ENCODE assay signal across 15 cellular contexts in genomic region chr1:220791287-220791686, GRCh38. TPM values are rescaled to one million over a fixed set of nuclear protein-coding genes. Genes with fewer than 3 reads are reported as not detected.
DNase-seq lines count a peak whose midpoint lies in the region; ATAC-seq, FAIRE-seq and TF ChIP-seq lines count a peak whose summit lies in the region.
"Had no signal": no experiment of that assay in that cellular context is flagged by ENCODE, and none has a peak within 500 bp of the region (broad histone marks: within the 10 kb centered on the region; RNA-seq: fewer than 3 reads in every experiment).

No MANE protein-coding gene starts in this region.

- BruUV-seq in endothelial cell of umbilical vein (replicated peaks; lab: Mats Ljungman, UMichigan), result no TSS peak

- no peak for ATAC-seq in HG03432 (IDR thresholded peaks at IDR 0.05; ENCODE audit: unreplicated experiment)
- ATAC-seq in HG03139 (IDR thresholded peaks at IDR 0.05; ENCODE audit: unreplicated experiment), result no peak
- ATAC-seq: Panc1 had no signal

- intact Hi-C loops in endothelial cell of umbilical vein (cut with micrococcal nuclease), result no loop called here

- DNase-seq in NCI-H1694 treated with DMSO at 0.1 percent for 48 hours (lab: John Stamatoyannopoulos, UW), result peak; percentile 10
- DNase-seq in NCI-H1694 (lab: John Stamatoyannopoulos, UW), result no peak
- peak; percentile 56 for DNase-seq in NCI-H2171 treated with DMSO at 0.1 percent for 48 hours (lab: John Stamatoyannopoulos, UW)
- peak; percentile 27 for DNase-seq in endothelial cell of umbilical vein (ENCODE audit: low read depth, low spot score)
- no peak for DNase-seq in central memory CD4-positive, alpha-beta T cell
- DNase-seq: amniotic stem cell; DND-41; effector memory CD4-positive, alpha-beta T cell; mesendoderm had no signal

- no peak for TF ChIP-seq POLR2A in endothelial cell of umbilical vein (IDR thresholded peaks at IDR 0.05; ENCODE audit: low read depth, low read length)

- H3K4me1 ChIP-seq in endothelial cell of umbilical vein (ENCODE audit: control insufficient read depth, extremely low read depth, insufficient read depth, low read length) (peaks cover 10% of the 10 kb centered on the region), subcutaneous abdominal adipose tissue (ENCODE audit: control insufficient read depth in 5 of 5, insufficient read depth in 5 of 5, low read length in 5 of 5) (peaks cover 5 to 69% (median 58%) of the 10 kb centered on the region in 5 donors)

- no peak overlapping the region for H3K4me3 ChIP-seq in endothelial cell of umbilical vein (replicated peaks in 1 of 3; ENCODE audit: insufficient read depth in 1 of 3, low read depth in 1 of 3, low read length in 3 of 3)
- H3K4me3 ChIP-seq in subcutaneous abdominal adipose tissue (ENCODE audit: low read depth in 1 of 5, low read length in 5 of 5), result no peak overlapping the region
- H3K4me3 ChIP-seq: prostate gland had no signal

- peak; percentile 44 for FAIRE-seq in endothelial cell of umbilical vein (lab: Jason Lieb, UNC)

- CTCF ChIA-PET in endothelial cell of umbilical vein (lab: Charles Lee), result interaction anchor here (0.7 to 7.3 kb wide), 3 partner anchors 15 to 573 kb away, joined by 3 to 66 read pairs (median 3); no protein-coding TSS in a partner anchor

- H3K36me3 ChIP-seq in endothelial cell of umbilical vein (ENCODE audit: control insufficient read depth in 2 of 2, extremely low read depth in 1 of 2, insufficient read depth in 2 of 2, low read length in 2 of 2), result no peaks in the 10 kb centered on the region
- peaks cover 0 to 15% (median 1%) of the 10 kb centered on the region in 5 donors for H3K36me3 ChIP-seq in subcutaneous abdominal adipose tissue (ENCODE audit: control insufficient read depth in 5 of 5, insufficient read depth in 5 of 5, low read length in 5 of 5)
- H3K36me3 ChIP-seq: prostate gland had no signal

- no peak overlapping the region for H2AFZ ChIP-seq in endothelial cell of umbilical vein (ENCODE audit: low read depth, low read length)

- H3K27me3 ChIP-seq in endothelial cell of umbilical vein (ENCODE audit: control insufficient read depth in 2 of 2, insufficient read depth in 2 of 2, low read length in 2 of 2) (no peaks in the 10 kb centered on the region), subcutaneous abdominal adipose tissue (ENCODE audit: control insufficient read depth in 5 of 5, insufficient read depth in 4 of 5, low read length in 5 of 5) (no peaks in the 10 kb centered on the region)

- H3K4me2 ChIP-seq in endothelial cell of umbilical vein (ENCODE audit: insufficient read depth, low read length), result no peak overlapping the region

- H3K9me3 ChIP-seq in endothelial cell of umbilical vein (replicated peaks; ENCODE audit: control insufficient read depth, insufficient read depth, low read length), result no peaks in the 10 kb centered on the region
- no peaks in the 10 kb centered on the region for H3K9me3 ChIP-seq in subcutaneous abdominal adipose tissue (ENCODE audit: control insufficient read depth in 5 of 5, low read length in 5 of 5)
- H3K9me3 ChIP-seq: prostate gland had no signal

- dilution Hi-C loops in endothelial cell of umbilical vein (cut with MboI; ENCODE audit: extremely low pct_ligation_motif_present, low sequenced_read_pairs), result no loop called here

- H3K27ac ChIP-seq in endothelial cell of umbilical vein (ENCODE audit: insufficient read depth, low read depth, low read length) (no peak overlapping the region), subcutaneous abdominal adipose tissue (ENCODE audit: low read depth, low read length) (peak overlapping the region; percentile 75)

- TF ChIP-seq CTCF in endothelial cell of umbilical vein (IDR thresholded peaks at IDR 0.05; ENCODE audit: extremely low read depth in 1 of 2, insufficient read depth in 1 of 2, low read depth in 1 of 2, low read length in 2 of 2), result no peak

- H4K20me1 ChIP-seq in endothelial cell of umbilical vein (replicated peaks; ENCODE audit: control insufficient read depth, extremely low read depth, insufficient read depth, low read length), result no peaks in the 10 kb centered on the region

- POLR2A ChIA-PET in endothelial cell of umbilical vein (lab: Charles Lee), result no interaction called here

- H3K9ac ChIP-seq in endothelial cell of umbilical vein (replicated peaks; ENCODE audit: extremely low read depth, insufficient read depth, low read length), result no peak overlapping the region
- H3K9ac ChIP-seq in subcutaneous abdominal adipose tissue (ENCODE audit: low read length in 5 of 5), result no peak overlapping the region

- no peaks in the 10 kb centered on the region for H3K9me1 ChIP-seq in endothelial cell of umbilical vein (replicated peaks; ENCODE audit: control insufficient read depth, extremely low read depth, insufficient read depth, low read length)

- no peaks in the 10 kb centered on the region for H3K79me2 ChIP-seq in endothelial cell of umbilical vein (ENCODE audit: control insufficient read depth, insufficient read depth, low read length)

TF ChIP-seq in endothelial cell of umbilical vein, 7 proteins besides CTCF, POLR2A, EP300 and RAD21:
- TF ChIP-seq POLR2AphosphoS5 (IDR thresholded peaks at IDR 0.05; ENCODE audit: insufficient read depth, low read depth, low read length), result no peak
- no peak for TF ChIP-seq GATA2 (IDR thresholded peaks at IDR 0.05; ENCODE audit: insufficient read depth, insufficient read length, low read depth, low read length)
- TF ChIP-seq, protein P1, sequence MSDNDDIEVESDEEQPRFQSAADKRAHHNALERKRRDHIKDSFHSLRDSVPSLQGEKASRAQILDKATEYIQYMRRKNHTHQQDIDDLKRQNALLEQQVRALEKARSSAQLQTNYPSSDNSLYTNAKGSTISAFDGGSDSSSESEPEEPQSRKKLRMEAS (IDR thresholded peaks at IDR 0.05; ENCODE audit: insufficient read depth, insufficient read length), result no peak

RNA-seq across cellular contexts. Expression of gene MTARC1, which starts 4.6 kb away (rescaled TPM):
- 3.5 and 4.8 TPM in 2 replicates for total RNA-seq in endothelial cell of umbilical vein
- 0.43 and 0.62 TPM in 2 replicates for polyA plus RNA-seq in endothelial cell of umbilical vein
- polyA plus RNA-seq in endothelial cell of umbilical vein (2011; cell fraction: cytosol; rRNA removed), result 1.1 TPM in 2 replicates
- polyA plus RNA-seq in endothelial cell of umbilical vein (2011; cell fraction: nucleus; rRNA removed), result 1.2 and 1.6 TPM in 2 replicates
- 1.1 and 1.2 TPM in 2 replicates for polyA plus RNA-seq in endothelial cell of umbilical vein (2012)
- polyA minus RNA-seq in endothelial cell of umbilical vein, result 0.80 and 2.6 TPM in 2 replicates
- 86.1 TPM for polyA minus RNA-seq in endothelial cell of umbilical vein (2011; cell fraction: cytosol; rRNA and poly(A)+ RNA removed)
- 1.1 and 1.4 TPM in 2 replicates for polyA minus RNA-seq in endothelial cell of umbilical vein (2011; cell fraction: nucleus; rRNA and poly(A)+ RNA removed)

RNA-seq across cellular contexts. Expression of gene MTARC2, which starts 43.2 kb away (rescaled TPM):
- 12.0 and 14.1 TPM in 2 replicates for total RNA-seq in endothelial cell of umbilical vein
- 9.8 and 10.7 TPM in 2 replicates for polyA plus RNA-seq in endothelial cell of umbilical vein
- polyA plus RNA-seq in endothelial cell of umbilical vein (2011; cell fraction: cytosol; rRNA removed), result 6.0 and 8.0 TPM in 2 replicates
- polyA plus RNA-seq in endothelial cell of umbilical vein (2011; cell fraction: nucleus; rRNA removed), result 32.7 and 34.7 TPM in 2 replicates
- 16.7 and 17.9 TPM in 2 replicates for polyA plus RNA-seq in endothelial cell of umbilical vein (2012)
- polyA minus RNA-seq in endothelial cell of umbilical vein, result 6.1 and 6.2 TPM in 2 replicates
- 13.0 TPM for polyA minus RNA-seq in endothelial cell of umbilical vein (2011; cell fraction: cytosol; rRNA and poly(A)+ RNA removed)
- polyA minus RNA-seq in endothelial cell of umbilical vein (2011; cell fraction: nucleus; rRNA and poly(A)+ RNA removed), result 10.7 and 13.3 TPM in 2 replicates
- total RNA-seq: A673 had no signal

Comparison
In these comparisons a context has a peak if more than half of its experiments do, and no peak if none do; other contexts are left out.
1. DNase-seq: peak in NCI-H1694 treated with DMSO at 0.1 percent for 48 hours (single experiment), NCI-H2171 treated with DMSO at 0.1 percent for 48 hours (single experiment) and endothelial cell of umbilical vein (single experiment); none in NCI-H1694 (single experiment) and central memory CD4-positive, alpha-beta T cell (single experiment).